Comparison of ENCODE assay signal across 15 cellular contexts in genomic region chr14:51897791-51898190, GRCh38.
"Had no signal": no experiment of that assay in that cellular context is flagged by ENCODE, and none has a peak within 500 bp of the region (broad histone marks: within the 10 kb centered on the region; RNA-seq: fewer than 3 reads in every experiment).

No MANE protein-coding gene starts in this region.

- H3K9me3 Mint-ChIP-seq: WTC11 had no signal

- H3K27me3 ChIP-seq: left lung, upper lobe of right lung had no signal

- H3K4me1 ChIP-seq: left lung, prostate gland, upper lobe of right lung had no signal

- H3K4me1 Mint-ChIP-seq: WTC11 had no signal

- H3K27me3 Mint-ChIP-seq: stimulated activated naive CD8-positive, alpha-beta T cell treated with anti-CD3 and anti-CD28 coated beads, Interleukin-15, Interleukin-2, amounts not matched to agents 100 ng/mL and 50 ng/mL, for 24 hours had no signal

- H3K4me3 Mint-ChIP-seq: stimulated activated naive CD8-positive, alpha-beta T cell treated with anti-CD3 and anti-CD28 coated beads, Interleukin-15, Interleukin-2, amounts not matched to agents 100 ng/mL and 50 ng/mL, for 24 hours; WTC11 had no signal

- H3K27ac ChIP-seq: left lung, prostate gland, upper lobe of right lung had no signal

- H3K9me3 ChIP-seq: left lung, prostate gland, upper lobe of right lung had no signal

- H3K36me3 Mint-ChIP-seq: WTC11 had no signal

- H3K4me3 ChIP-seq: left lung, prostate gland, upper lobe of right lung had no signal

- DNase-seq: activated CD4-positive, alpha-beta T cell treated with anti-CD3 and anti-CD28 coated beads for 48 hours; activated naive CD4-positive, alpha-beta T cell treated with anti-CD3 and anti-CD28 coated beads, Interleukin-2, amount 50 U/mL, for 16 hours; amniotic stem cell; left lung; mesenchymal stem cell; right cardiac atrium; small intestine; stimulated activated CD4-positive, alpha-beta T cell treated with anti-CD3 and anti-CD28 coated beads, Interleukin-4, amount 100 ng/mL, for 4 hours; stimulated activated CD8-positive, alpha-beta memory T cell treated with anti-CD3 and anti-CD28 coated beads, Interleukin-4, amount 100 ng/mL, for 48 hours; upper lobe of right lung had no signal

- ATAC-seq: esophagus mucosa, left lung, right cardiac atrium, upper lobe of right lung, WTC11 had no signal

- H3K36me3 ChIP-seq: left lung, prostate gland, upper lobe of right lung had no signal

- H3K27ac Mint-ChIP-seq: activated T-helper 2 cell treated with anti-CD3 and anti-CD28 coated beads, Interferon-gamma antibody, Interleukin-2, Interleukin-4, amounts not matched to agents 10 μg/mL and 5 μg/mL and 100 μg/mL, durations not matched to agents 14 hours and 24 hours and 36 hours; WTC11 had no signal
